ENCODE assay signal across 8 cellular contexts in genomic region chrX:119757979-119758681, GRCh38. TPM values are rescaled to one million over a fixed set of nuclear protein-coding genes. Genes with fewer than 3 reads are reported as not detected.
DNase-seq lines count a peak whose midpoint lies in the region; ATAC-seq and TF ChIP-seq lines count a peak whose summit lies in the region.

SOWAHD (plus strand) TSS chrX:119758588; CDS start chrX:119758668, 80 bp downstream.

- H3K4me1 Mint-ChIP-seq in HFFc6 (ENCODE audit: low read depth) (peaks cover 7% of the 10 kb centered on the region), memory B cell (peaks cover 36% of the 10 kb centered on the region)

- H3K4me2 ChIP-seq in BLaER1 treated with 17β-estradiol and CSF1 and Interleukin-3, amounts not matched to agents 10 nM and 100 nM = peak within 1 kb of the TSS; percentile 79 to 97 (median 94)

- no peaks in the 10 kb centered on the region for H3K9me3 ChIP-seq in BLaER1 treated with 17β-estradiol and CSF1 and Interleukin-3, amounts not matched to agents 10 nM and 100 nM (replicated peaks in 1 of 11)
- no peaks in the 10 kb centered on the region for H3K9me3 ChIP-seq in thyroid gland

- H3K9ac ChIP-seq in BLaER1 treated with 17β-estradiol and CSF1 and Interleukin-3, amounts not matched to agents 10 nM and 100 nM = peak within 1 kb of the TSS; percentile 53 to 77 (median 70)

- DNase-seq in HFFc6 = no peak
- DNase-seq in T-helper 22 cell (ENCODE audit: low read depth) = peak; percentile 32
- DNase-seq in ecto neural progenitor cell (ENCODE audit: low spot score) = peak; percentile 54
- no peak for DNase-seq in memory B cell (ENCODE audit: low spot score in 2 of 2)
- peak; percentile 16 to 29 for DNase-seq in thyroid gland

- H3K36me3 Mint-ChIP-seq in HFFc6 (ENCODE audit: low read depth) = no peaks in the 10 kb centered on the region
- H3K36me3 Mint-ChIP-seq in memory B cell = no peaks in the 10 kb centered on the region

- no peak for TF ChIP-seq POLR2A in thyroid gland (IDR thresholded peaks at IDR 0.05)

- no peaks in the 10 kb centered on the region for H3K36me3 ChIP-seq in BLaER1 treated with 17β-estradiol and CSF1 and Interleukin-3, amounts not matched to agents 10 nM and 100 nM
- no peaks in the 10 kb centered on the region for H3K36me3 ChIP-seq in thyroid gland

- H3K27ac ChIP-seq in BLaER1 treated with 17β-estradiol and CSF1 and Interleukin-3, amounts not matched to agents 10 nM and 100 nM = peak within 1 kb of the TSS; percentile 45 to 83 (median 77); a peak in 19 of 22 replicates
- H3K27ac ChIP-seq in thyroid gland = no peak within 1 kb of the TSS

- H3K4me3 Mint-ChIP-seq in HFFc6 = peak within 1 kb of the TSS; percentile 65
- peak within 1 kb of the TSS; percentile 88 for H3K4me3 Mint-ChIP-seq in memory B cell

- H3K9me3 Mint-ChIP-seq in HFFc6 (no peaks in the 10 kb centered on the region), memory B cell (no peaks in the 10 kb centered on the region)

- peaks cover 65 to 99% (median 91%) of the 10 kb centered on the region in 10 experiments for H3K4me1 ChIP-seq in BLaER1 treated with 17β-estradiol and CSF1 and Interleukin-3, amounts not matched to agents 10 nM and 100 nM
- no peaks in the 10 kb centered on the region for H3K4me1 ChIP-seq in thyroid gland

- WGBS in thyroid gland, 2 donors = no CpG with 5 or more reads among the region's 51 CpGs

- 0 out of 22 replicates have a peak, but pooled peaks cover 0 to 8% (median 0%) of the 10 kb centered on the region in 11 experiments for H3K27me3 ChIP-seq in BLaER1 treated with 17β-estradiol and CSF1 and Interleukin-3, amounts not matched to agents 10 nM and 100 nM
- no peaks in the 10 kb centered on the region for H3K27me3 ChIP-seq in thyroid gland

- no peaks in the 10 kb centered on the region; the same call in none of the 2 replicates for H3K27me3 Mint-ChIP-seq in HFFc6 (ENCODE audit: insufficient read depth)
- no peaks in the 10 kb centered on the region for H3K27me3 Mint-ChIP-seq in memory B cell

- ATAC-seq in memory B cell (ENCODE audit: low read depth) (peak; percentile 29), GM21825 (IDR thresholded peaks at IDR 0.05; ENCODE audit: unreplicated experiment) (no peak), HG03571 (IDR thresholded peaks at IDR 0.05; ENCODE audit: unreplicated experiment) (no peak)

- intact Hi-C loops in thyroid gland (cut with DNase I) = no loop called here

- peaks cover 0 to 10% (median 0%) of the 10 kb centered on the region in 11 experiments; a peak in 6 of 22 replicates for H4K20me1 ChIP-seq in BLaER1 treated with 17β-estradiol and CSF1 and Interleukin-3, amounts not matched to agents 10 nM and 100 nM

- no peak within 1 kb of the TSS for H3K27ac Mint-ChIP-seq in HFFc6
- H3K27ac Mint-ChIP-seq in memory B cell = peak within 1 kb of the TSS; percentile 96

- H3K4me3 ChIP-seq in BLaER1 treated with 17β-estradiol and CSF1 and Interleukin-3, amounts not matched to agents 10 nM and 100 nM = peak within 1 kb of the TSS; percentile 53 to 78 (median 64)
- H3K4me3 ChIP-seq in thyroid gland (replicated peaks in 1 of 3) = peak within 1 kb of the TSS; percentile 13 to 32 (median 15)

- no peak for TF ChIP-seq CTCF in HFFc6 (IDR thresholded peaks at IDR 0.05)
- no peak for TF ChIP-seq CTCF in thyroid gland (IDR thresholded peaks at IDR 0.05)

RNA-seq across cellular contexts. Expression of gene SOWAHD, which starts in this region (rescaled TPM):
- total RNA-seq in HFFc6 (2021; fragmentation: NEBNext Ultra II Directional; extraction: Animal tissue kit (Norgen Biotek cat#: 25700)) = under 1 TPM in 5 of 6 experiments, not detected in 1; 0.12 to 0.29 (median 0.24) TPM
- not detected for total RNA-seq in thyroid gland

Comparison
In these comparisons a context has a peak if more than half of its experiments do, and no peak if none do; other contexts are left out.
1. Peak in DNase-seq and H3K4me3 ChIP-seq in thyroid gland; RNA of the gene not detected or under 1 TPM.
2. H3K27ac ChIP-seq: peak in BLaER1 treated with 17β-estradiol and CSF1 and Interleukin-3, amounts not matched to agents 10 nM and 100 nM (11 of 11); none in thyroid gland (0 of 3).
3. DNase-seq: peak in T-helper 22 cell (single experiment) and ecto neural progenitor cell (single experiment); none in HFFc6 (single experiment) and memory B cell (0 of 2).